14 cellular contexts compared by ENCODE assay signal in genomic region chr4:25807101-25807728, GRCh38.
"Had no signal": no experiment of that assay in that cellular context is flagged by ENCODE, and none has a peak within 500 bp of the region (broad histone marks: within the 10 kb centered on the region; RNA-seq: fewer than 3 reads in every experiment).

No MANE protein-coding gene starts in this region.

- H3K27me3 Mint-ChIP-seq: activated CD4-positive, alpha-beta T cell treated with anti-CD3 and anti-CD28 coated beads, Interleukin-2, amount 10 ng/mL, durations not matched to agents 7 days and 5 days; activated naive CD4-positive, alpha-beta T cell treated with anti-CD3 and anti-CD28 coated beads, Interleukin-2, amount 10 ng/mL, durations not matched to agents 7 days and 5 days; stimulated activated memory B cell treated with anti-CD40 and anti-IgM and Interleukin-4, amounts not matched to agents 10 μg/mL and 1 μg/mL and 100 μg/mL, for 72 hours had no signal

- H3K27me3 ChIP-seq: esophagus muscularis mucosa, transverse colon had no signal

- H3K4me1 Mint-ChIP-seq: activated CD4-positive, alpha-beta T cell treated with anti-CD3 and anti-CD28 coated beads, Interleukin-2, amount 10 ng/mL, durations not matched to agents 7 days and 5 days; activated naive CD4-positive, alpha-beta T cell treated with anti-CD3 and anti-CD28 coated beads, Interleukin-2, amount 10 ng/mL, durations not matched to agents 7 days and 5 days; stimulated activated memory B cell treated with anti-CD40 and anti-IgM and Interleukin-4, amounts not matched to agents 10 μg/mL and 1 μg/mL and 100 μg/mL, for 72 hours had no signal

- H3K27ac Mint-ChIP-seq: activated CD4-positive, alpha-beta T cell treated with anti-CD3 and anti-CD28 coated beads, Interleukin-2, amount 10 ng/mL, durations not matched to agents 7 days and 5 days; activated naive CD4-positive, alpha-beta T cell treated with anti-CD3 and anti-CD28 coated beads, Interleukin-2, amount 10 ng/mL, durations not matched to agents 7 days and 5 days; activated T-helper 2 cell treated with anti-CD3 and anti-CD28 coated beads, Interferon-gamma antibody, Interleukin-2, Interleukin-4, amounts not matched to agents 10 μg/mL and 5 μg/mL and 100 μg/mL, durations not matched to agents 14 hours and 24 hours and 36 hours; stimulated activated memory B cell treated with anti-CD40 and anti-IgM and Interleukin-4, amounts not matched to agents 10 μg/mL and 1 μg/mL and 100 μg/mL, for 72 hours; T-helper 1 cell treated with Interleukin-12 subunit alpha and Interleukin-12 subunit beta and Interleukin-4 antibody, amounts not matched to agents 30 μg/mL and 1 μg/mL, for 36 hours had no signal

- H3K4me1 ChIP-seq: esophagus muscularis mucosa, transverse colon had no signal

- H3K9me3 Mint-ChIP-seq: activated CD4-positive, alpha-beta T cell treated with anti-CD3 and anti-CD28 coated beads, Interleukin-2, amount 10 ng/mL, durations not matched to agents 7 days and 5 days; activated naive CD4-positive, alpha-beta T cell treated with anti-CD3 and anti-CD28 coated beads, Interleukin-2, amount 10 ng/mL, durations not matched to agents 7 days and 5 days; activated T-helper 2 cell treated with anti-CD3 and anti-CD28 coated beads, Interferon-gamma antibody, Interleukin-2, Interleukin-4, amounts not matched to agents 10 μg/mL and 5 μg/mL and 100 μg/mL, durations not matched to agents 14 hours and 24 hours and 36 hours; stimulated activated memory B cell treated with anti-CD40 and anti-IgM and Interleukin-4, amounts not matched to agents 10 μg/mL and 1 μg/mL and 100 μg/mL, for 72 hours; T-helper 1 cell treated with Interleukin-12 subunit alpha and Interleukin-12 subunit beta and Interleukin-4 antibody, amounts not matched to agents 30 μg/mL and 1 μg/mL, for 36 hours had no signal

- FAIRE-seq: keratinocyte had no signal

- H3K9me3 ChIP-seq: esophagus muscularis mucosa, transverse colon had no signal

- ATAC-seq: right cardiac atrium; SK-N-SH treated with all-trans-retinoic acid at 6 μM for 48 hours; stimulated activated memory B cell treated with anti-CD40 and anti-IgM and Interleukin-4, amounts not matched to agents 10 μg/mL and 1 μg/mL and 100 μg/mL, for 72 hours had no signal

- H3K4me3 Mint-ChIP-seq: activated CD4-positive, alpha-beta T cell treated with anti-CD3 and anti-CD28 coated beads, Interleukin-2, amount 10 ng/mL, durations not matched to agents 7 days and 5 days; activated naive CD4-positive, alpha-beta T cell treated with anti-CD3 and anti-CD28 coated beads, Interleukin-2, amount 10 ng/mL, durations not matched to agents 7 days and 5 days; stimulated activated memory B cell treated with anti-CD40 and anti-IgM and Interleukin-4, amounts not matched to agents 10 μg/mL and 1 μg/mL and 100 μg/mL, for 72 hours; T-helper 1 cell treated with Interleukin-12 subunit alpha and Interleukin-12 subunit beta and Interleukin-4 antibody, amounts not matched to agents 30 μg/mL and 1 μg/mL, for 36 hours had no signal

- H3K27ac ChIP-seq: esophagus muscularis mucosa, transverse colon had no signal

- H3K4me3 ChIP-seq: esophagus muscularis mucosa, transverse colon had no signal

- DNase-seq: activated CD4-positive, alpha-beta T cell treated with anti-CD3 and anti-CD28 coated beads, Interleukin-2, amount 10 ng/mL, durations not matched to agents 7 days and 5 days; activated CD4-positive, CD25-positive, alpha-beta regulatory T cell; activated naive CD4-positive, alpha-beta T cell treated with anti-CD3 and anti-CD28 coated beads, Interleukin-2, amount 10 ng/mL, durations not matched to agents 7 days and 5 days; dermis blood vessel endothelial cell; foreskin fibroblast; right cardiac atrium; stimulated activated CD4-positive, alpha-beta T cell treated with anti-CD3 and anti-CD28 coated beads, Interleukin-1b, Interleukin-23, amount 100 ng/mL, for 48 hours; transverse colon had no signal
